Comparison of ENCODE assay signal across 8 cellular contexts in genomic region chr14:91511014-91511466, GRCh38. TPM values are rescaled to one million over a fixed set of nuclear protein-coding genes. Genes with fewer than 3 reads are reported as not detected.
A peak's percentile ranks its signal among the peaks of the same experiment; 100 is the strongest.
DNase-seq lines count a peak whose midpoint lies in the region; TF ChIP-seq lines count a peak whose summit lies in the region.

No MANE protein-coding gene starts in this region.

- H3K9me3 Mint-ChIP-seq in CD14-positive monocyte (no peaks in the 10 kb centered on the region), HFFc6 (no peaks in the 10 kb centered on the region)

- H3K27ac Mint-ChIP-seq in CD14-positive monocyte, result peak overlapping the region; percentile 99 to 100 (median 100)
- peak overlapping the region; percentile 99 for H3K27ac Mint-ChIP-seq in HFFc6

- H3K4me1 Mint-ChIP-seq in CD14-positive monocyte, result peaks cover 29% of the 10 kb centered on the region
- H3K4me1 Mint-ChIP-seq in HFFc6 (ENCODE audit: low read depth), result peaks cover 15% of the 10 kb centered on the region

- H3K27me3 Mint-ChIP-seq in CD14-positive monocyte (ENCODE audit: low read depth in 3 of 3), result no peaks in the 10 kb centered on the region
- H3K27me3 Mint-ChIP-seq in HFFc6 (ENCODE audit: insufficient read depth), result peaks cover 3% of the 10 kb centered on the region

- DNase-seq in CD14-positive monocyte (ENCODE audit: low spot score) (no peak), HFFc6 (no peak), glomerular endothelial cell (ENCODE audit: extremely low read depth, low read depth, low spot score) (peak; percentile 29), GM20000 (ENCODE audit: low spot score) (no peak), GDM1 (lab: John Stamatoyannopoulos, UW) (no peak)
- no peak for DNase-seq in stimulated activated CD4-positive, alpha-beta T cell treated with anti-CD3 and anti-CD28 coated beads, Interleukin-12 subunit alpha, Interleukin-12 subunit beta, amount 100 ng/mL, for 4 hours

- H3K36me3 Mint-ChIP-seq in CD14-positive monocyte (peaks cover 4 to 15% of the 10 kb centered on the region in 2 donors), HFFc6 (ENCODE audit: low read depth) (peaks cover 19% of the 10 kb centered on the region)

- peak overlapping the region; percentile 92 to 100 (median 99) for H3K27ac ChIP-seq in skin epidermis

- peak overlapping the region; percentile 76 for H3K4me3 ChIP-seq in WI38 (ENCODE audit: low read depth, low read length)
- peak overlapping the region; percentile 70 to 97 (median 84) for H3K4me3 ChIP-seq in skin epidermis

- H3K4me3 Mint-ChIP-seq in CD14-positive monocyte (peak overlapping the region; percentile 98 to 99), HFFc6 (peak overlapping the region; percentile 95)

- intact Hi-C loops in CD14-positive monocyte (cut with micrococcal nuclease), result no loop called here

- TF ChIP-seq CTCF in CD14-positive monocyte (IDR thresholded peaks at IDR 0.05) (no peak), HFFc6 (IDR thresholded peaks at IDR 0.05) (no peak), WI38 (IDR thresholded peaks at IDR 0.05; ENCODE audit: low read depth, low read length) (no peak), GM20000 (IDR thresholded peaks at IDR 0.05; ENCODE audit: extremely low read depth, missing control alignments) (no peak)

RNA-seq across cellular contexts. Expression of gene PPP4R3A, which starts 0.9 kb away (rescaled TPM):
- 10 to 100 TPM; 31.4 to 41.2 TPM for polyA plus RNA-seq in CD14-positive monocyte
- 10 to 100 TPM; 49.0 to 55.6 (median 53.3) TPM for total RNA-seq in HFFc6 (2021; fragmentation: NEBNext Ultra II Directional; extraction: Animal tissue kit (Norgen Biotek cat#: 25700))
- total RNA-seq in glomerular endothelial cell, result 48.7 and 65.2 TPM in 2 replicates
